1 cellular context compared by ENCODE assay signal in the genomic region with DNA sequence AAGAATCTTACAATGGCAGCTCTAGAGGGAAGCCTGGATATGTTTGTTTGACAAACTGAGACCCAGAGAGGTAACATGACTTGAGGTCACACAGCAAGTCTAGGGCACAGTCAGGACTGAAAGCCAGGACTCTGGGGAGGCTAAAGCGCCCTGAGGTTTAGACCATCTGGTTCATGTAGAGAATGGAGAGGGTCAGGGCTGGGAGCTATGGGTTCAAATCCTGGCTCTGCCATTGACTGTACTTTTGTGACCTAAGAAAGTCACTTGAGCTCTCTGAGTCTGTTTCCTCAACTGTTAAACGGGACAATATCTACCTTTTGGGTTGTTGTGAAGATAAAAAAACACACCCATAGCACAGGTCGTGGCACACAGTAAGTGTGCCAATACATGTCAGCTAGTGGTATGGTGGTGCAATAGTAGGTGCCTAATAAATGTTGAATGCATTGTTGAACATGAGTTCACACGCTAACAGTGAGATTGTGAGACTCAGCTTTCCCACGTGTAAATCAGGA.
TF ChIP-seq lines count a peak whose summit lies in the region.

No MANE protein-coding gene starts in this region.

TF ChIP-seq in HepG2, 621 proteins besides CTCF, POLR2A, EP300 and RAD21 (continued from another document and continues in another):
- TF ChIP-seq AFF4 (CRISPR knock-in tag; IDR thresholded peaks at IDR 0.05) (no peak), SRY (CRISPR knock-in tag; IDR thresholded peaks at IDR 0.05) (0 out of 2 replicates have a peak, but pooled peaks have one; percentile 7), ZNF749 (CRISPR knock-in tag; IDR thresholded peaks at IDR 0.05; ENCODE audit: borderline replicate concordance) (no peak), ZNF720 (CRISPR knock-in tag; IDR thresholded peaks at IDR 0.05) (no peak), ZNF761 (CRISPR knock-in tag; conservative IDR thresholded peaks at IDR 0.05) (no peak), MZF1 (CRISPR knock-in tag; IDR thresholded peaks at IDR 0.05; ENCODE audit: borderline replicate concordance) (no peak), CREM (IDR thresholded peaks at IDR 0.05) (no peak), CREM (CRISPR knock-in tag; IDR thresholded peaks at IDR 0.05) (no peak), RARA (CRISPR knock-in tag; IDR thresholded peaks at IDR 0.05) (no peak), ZFP62 (CRISPR knock-in tag; IDR thresholded peaks at IDR 0.05) (no peak), ZNF326 (CRISPR knock-in tag; IDR thresholded peaks at IDR 0.05; ENCODE audit: borderline replicate concordance) (peak; percentile 21; the same call in 1 of the 2 replicates), U2AF1 (optimal IDR thresholded peaks at IDR 0.05; ENCODE audit: low read depth, low read length) (no peak), XBP1 (CRISPR knock-in tag; IDR thresholded peaks at IDR 0.05) (no peak), JUN (CRISPR knock-in tag; IDR thresholded peaks at IDR 0.05) (no peak), FOXP1 (IDR thresholded peaks at IDR 0.05) (no peak), FOXP1 (CRISPR knock-in tag; IDR thresholded peaks at IDR 0.05) (no peak), ETV5 (CRISPR knock-in tag; IDR thresholded peaks at IDR 0.05; ENCODE audit: borderline replicate concordance) (no peak), SNAPC4 (CRISPR knock-in tag; IDR thresholded peaks at IDR 0.05) (no peak), FOXO1 (CRISPR knock-in tag; IDR thresholded peaks at IDR 0.05) (no peak), HIC2 (CRISPR knock-in tag; IDR thresholded peaks at IDR 0.05; ENCODE audit: low read depth) (no peak), YY1 (IDR thresholded peaks at IDR 0.05; ENCODE audit: insufficient read depth, insufficient replicate concordance, low read depth, low read length) (no peak), ARNTL (CRISPR knock-in tag; IDR thresholded peaks at IDR 0.05) (no peak), SOX13 (IDR thresholded peaks at IDR 0.05) (0 out of 2 replicates have a peak, but pooled peaks have one; percentile 19), SOX13 (CRISPR knock-in tag; conservative IDR thresholded peaks at IDR 0.05 in 1 of 2, IDR thresholded peaks at IDR 0.05 in 1 of 2) (no peak), CREBL2 (CRISPR knock-in tag; IDR thresholded peaks at IDR 0.05; ENCODE audit: borderline replicate concordance) (no peak), ZNF878 (CRISPR knock-in tag; IDR thresholded peaks at IDR 0.05) (no peak), KDM5A (IDR thresholded peaks at IDR 0.05; ENCODE audit: borderline replicate concordance, low read length) (no peak), ZBTB8A (CRISPR knock-in tag; IDR thresholded peaks at IDR 0.05; ENCODE audit: borderline replicate concordance, low read depth) (no peak), ASH2L (IDR thresholded peaks at IDR 0.05; ENCODE audit: insufficient read length, low read depth, low read length) (no peak), ATAD3A (CRISPR knock-in tag; IDR thresholded peaks at IDR 0.05) (no peak), NFE2L2 (IDR thresholded peaks at IDR 0.05; ENCODE audit: low read length) (no peak), HOXD1 (CRISPR knock-in tag; IDR thresholded peaks at IDR 0.05) (no peak), ZGPAT (CRISPR knock-in tag; IDR thresholded peaks at IDR 0.05) (no peak), NR2F1 (CRISPR knock-in tag; IDR thresholded peaks at IDR 0.05) (no peak), ZNF75D (CRISPR knock-in tag; IDR thresholded peaks at IDR 0.05; ENCODE audit: borderline replicate concordance) (no peak), ZSCAN20 (CRISPR knock-in tag; IDR thresholded peaks at IDR 0.05; ENCODE audit: borderline replicate concordance) (no peak), ZNF766 (CRISPR knock-in tag; IDR thresholded peaks at IDR 0.05; ENCODE audit: borderline replicate concordance) (0 out of 2 replicates have a peak, but pooled peaks have one; percentile 15), RERE (CRISPR knock-in tag; IDR thresholded peaks at IDR 0.05; ENCODE audit: low read depth) (no peak)
- TF ChIP-seq, protein P1, sequence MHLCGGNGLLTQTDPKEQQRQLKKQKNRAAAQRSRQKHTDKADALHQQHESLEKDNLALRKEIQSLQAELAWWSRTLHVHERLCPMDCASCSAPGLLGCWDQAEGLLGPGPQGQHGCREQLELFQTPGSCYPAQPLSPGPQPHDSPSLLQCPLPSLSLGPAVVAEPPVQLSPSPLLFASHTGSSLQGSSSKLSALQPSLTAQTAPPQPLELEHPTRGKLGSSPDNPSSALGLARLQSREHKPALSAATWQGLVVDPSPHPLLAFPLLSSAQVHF (CRISPR knock-in tag; IDR thresholded peaks at IDR 0.05): no peak
- TF ChIP-seq, protein P2, sequence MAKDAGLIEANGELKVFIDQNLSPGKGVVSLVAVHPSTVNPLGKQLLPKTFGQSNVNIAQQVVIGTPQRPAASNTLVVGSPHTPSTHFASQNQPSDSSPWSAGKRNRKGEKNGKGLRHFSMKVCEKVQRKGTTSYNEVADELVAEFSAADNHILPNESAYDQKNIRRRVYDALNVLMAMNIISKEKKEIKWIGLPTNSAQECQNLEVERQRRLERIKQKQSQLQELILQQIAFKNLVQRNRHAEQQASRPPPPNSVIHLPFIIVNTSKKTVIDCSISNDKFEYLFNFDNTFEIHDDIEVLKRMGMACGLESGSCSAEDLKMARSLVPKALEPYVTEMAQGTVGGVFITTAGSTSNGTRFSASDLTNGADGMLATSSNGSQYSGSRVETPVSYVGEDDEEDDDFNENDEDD (CRISPR knock-in tag; IDR thresholded peaks at IDR 0.05; ENCODE audit: borderline replicate concordance): no peak
- TF ChIP-seq, protein P3, sequence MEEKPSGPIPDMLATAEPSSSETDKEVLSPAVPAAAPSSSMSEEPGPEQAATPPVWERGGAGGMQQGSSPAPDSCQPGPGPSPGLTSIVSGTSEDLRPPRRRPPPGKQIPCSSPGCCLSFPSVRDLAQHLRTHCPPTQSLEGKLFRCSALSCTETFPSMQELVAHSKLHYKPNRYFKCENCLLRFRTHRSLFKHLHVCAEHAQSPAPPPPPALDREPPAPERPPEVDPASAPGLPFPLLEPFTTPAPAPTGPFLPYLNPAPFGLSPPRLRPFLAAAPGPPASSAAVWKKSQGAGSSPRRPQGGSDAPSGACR (CRISPR knock-in tag; IDR thresholded peaks at IDR 0.05): peak; percentile 63
